1 cellular context compared by ENCODE assay signal in the genomic region with DNA sequence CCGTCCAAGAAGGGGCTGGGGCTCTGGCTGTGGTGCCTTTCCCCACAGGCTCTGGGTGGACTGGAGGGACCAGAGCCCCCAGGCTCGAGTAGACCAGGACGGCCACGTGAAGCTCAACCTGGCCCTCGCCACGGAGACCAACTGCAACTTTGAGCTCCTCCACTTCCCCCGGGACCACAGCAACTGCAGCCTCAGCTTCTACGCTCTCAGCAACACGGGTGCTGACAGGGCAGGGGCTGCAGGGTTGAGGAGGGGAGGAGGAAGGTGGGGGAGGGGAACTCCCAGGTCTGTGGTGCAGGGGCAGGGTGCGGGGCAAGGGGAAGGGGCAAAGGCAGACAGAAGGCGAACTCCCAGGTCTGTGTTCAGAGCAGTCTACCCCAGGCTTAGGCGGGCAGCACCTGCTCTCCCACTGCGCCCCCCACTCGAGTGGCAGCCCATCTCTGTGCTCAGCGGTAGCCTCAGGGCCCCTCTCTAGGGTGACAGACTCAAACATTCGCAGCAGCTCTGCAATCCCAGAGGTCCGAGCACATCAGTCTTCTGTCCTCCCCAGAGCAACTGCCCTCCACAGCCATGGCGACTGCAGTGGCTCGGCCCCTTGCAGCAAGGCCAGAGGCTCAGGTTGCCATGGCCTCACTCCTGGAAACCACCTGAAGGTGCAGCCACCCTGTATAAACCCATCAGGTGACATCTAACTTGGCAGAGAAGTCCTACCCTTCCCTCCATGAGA.
TF ChIP-seq lines count a peak whose summit lies in the region.

No MANE protein-coding gene starts in this region.

TF ChIP-seq in GM12878, 131 proteins besides CTCF, POLR2A, EP300 and RAD21:
- TF ChIP-seq TCF7 (IDR thresholded peaks at IDR 0.05; ENCODE audit: borderline replicate concordance) (no peak), ZBED1 (IDR thresholded peaks at IDR 0.05; ENCODE audit: borderline replicate concordance) (no peak), HDGF (IDR thresholded peaks at IDR 0.05) (no peak), ZNF622 (IDR thresholded peaks at IDR 0.05) (no peak), POU2F2 (IDR thresholded peaks at IDR 0.05; ENCODE audit: borderline replicate concordance, low read depth, low read length) (no peak), MYC (IDR thresholded peaks at IDR 0.05; ENCODE audit: insufficient read depth, insufficient read length, insufficient replicate concordance, low read length, severe bottlenecking) (no peak), TCF12 (IDR thresholded peaks at IDR 0.05; ENCODE audit: low read depth, low read length) (no peak)
- TF ChIP-seq, protein P1, sequence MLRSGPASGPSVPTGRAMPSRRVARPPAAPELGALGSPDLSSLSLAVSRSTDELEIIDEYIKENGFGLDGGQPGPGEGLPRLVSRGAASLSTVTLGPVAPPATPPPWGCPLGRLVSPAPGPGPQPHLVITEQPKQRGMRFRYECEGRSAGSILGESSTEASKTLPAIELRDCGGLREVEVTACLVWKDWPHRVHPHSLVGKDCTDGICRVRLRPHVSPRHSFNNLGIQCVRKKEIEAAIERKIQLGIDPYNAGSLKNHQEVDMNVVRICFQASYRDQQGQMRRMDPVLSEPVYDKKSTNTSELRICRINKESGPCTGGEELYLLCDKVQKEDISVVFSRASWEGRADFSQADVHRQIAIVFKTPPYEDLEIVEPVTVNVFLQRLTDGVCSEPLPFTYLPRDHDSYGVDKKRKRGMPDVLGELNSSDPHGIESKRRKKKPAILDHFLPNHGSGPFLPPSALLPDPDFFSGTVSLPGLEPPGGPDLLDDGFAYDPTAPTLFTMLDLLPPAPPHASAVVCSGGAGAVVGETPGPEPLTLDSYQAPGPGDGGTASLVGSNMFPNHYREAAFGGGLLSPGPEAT (IDR thresholded peaks at IDR 0.05; ENCODE audit: low read depth), result no peak
- TF ChIP-seq, protein P2, sequence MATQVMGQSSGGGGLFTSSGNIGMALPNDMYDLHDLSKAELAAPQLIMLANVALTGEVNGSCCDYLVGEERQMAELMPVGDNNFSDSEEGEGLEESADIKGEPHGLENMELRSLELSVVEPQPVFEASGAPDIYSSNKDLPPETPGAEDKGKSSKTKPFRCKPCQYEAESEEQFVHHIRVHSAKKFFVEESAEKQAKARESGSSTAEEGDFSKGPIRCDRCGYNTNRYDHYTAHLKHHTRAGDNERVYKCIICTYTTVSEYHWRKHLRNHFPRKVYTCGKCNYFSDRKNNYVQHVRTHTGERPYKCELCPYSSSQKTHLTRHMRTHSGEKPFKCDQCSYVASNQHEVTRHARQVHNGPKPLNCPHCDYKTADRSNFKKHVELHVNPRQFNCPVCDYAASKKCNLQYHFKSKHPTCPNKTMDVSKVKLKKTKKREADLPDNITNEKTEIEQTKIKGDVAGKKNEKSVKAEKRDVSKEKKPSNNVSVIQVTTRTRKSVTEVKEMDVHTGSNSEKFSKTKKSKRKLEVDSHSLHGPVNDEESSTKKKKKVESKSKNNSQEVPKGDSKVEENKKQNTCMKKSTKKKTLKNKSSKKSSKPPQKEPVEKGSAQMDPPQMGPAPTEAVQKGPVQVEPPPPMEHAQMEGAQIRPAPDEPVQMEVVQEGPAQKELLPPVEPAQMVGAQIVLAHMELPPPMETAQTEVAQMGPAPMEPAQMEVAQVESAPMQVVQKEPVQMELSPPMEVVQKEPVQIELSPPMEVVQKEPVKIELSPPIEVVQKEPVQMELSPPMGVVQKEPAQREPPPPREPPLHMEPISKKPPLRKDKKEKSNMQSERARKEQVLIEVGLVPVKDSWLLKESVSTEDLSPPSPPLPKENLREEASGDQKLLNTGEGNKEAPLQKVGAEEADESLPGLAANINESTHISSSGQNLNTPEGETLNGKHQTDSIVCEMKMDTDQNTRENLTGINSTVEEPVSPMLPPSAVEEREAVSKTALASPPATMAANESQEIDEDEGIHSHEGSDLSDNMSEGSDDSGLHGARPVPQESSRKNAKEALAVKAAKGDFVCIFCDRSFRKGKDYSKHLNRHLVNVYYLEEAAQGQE (IDR thresholded peaks at IDR 0.05; ENCODE audit: low read depth, low read length), result no peak
TF ChIP-seq in GM12878: peak in this region for 0.
